Comparison of ENCODE assay signal across 8 cellular contexts in genomic region chr1:212413902-212414327, GRCh38. TPM values are rescaled to one million over a fixed set of nuclear protein-coding genes. Genes with fewer than 3 reads are reported as not detected.
DNase-seq lines count a peak whose midpoint lies in the region; ATAC-seq and FAIRE-seq lines count a peak whose summit lies in the region.

No MANE protein-coding gene starts in this region.

- H3K27me3 ChIP-seq in iPS-20b (ENCODE audit: insufficient read depth, low read length) (peaks cover 14% of the 10 kb centered on the region), small intestine (ENCODE audit: control insufficient read depth in 2 of 2, insufficient read depth in 2 of 2, low read length in 2 of 2) (no peaks in the 10 kb centered on the region)

- H3K36me3 ChIP-seq in iPS-20b (ENCODE audit: insufficient read depth, low read depth, low read length), result peaks cover 27% of the 10 kb centered on the region
- peaks cover 0 to 3% of the 10 kb centered on the region in 2 donors for H3K36me3 ChIP-seq in small intestine (ENCODE audit: control insufficient read depth in 2 of 2, insufficient read depth in 2 of 2, low read length in 2 of 2)

- no peak for FAIRE-seq in small intestine (lab: Jason Lieb, UNC)

- peaks cover 29% of the 10 kb centered on the region for H3K36me3 Mint-ChIP-seq in activated CD4-positive, alpha-beta T cell treated with anti-CD3 and anti-CD28 coated beads, Interleukin-2, amount 10 ng/mL, durations not matched to agents 7 days and 5 days (ENCODE audit: low read depth)

- CTCF ChIA-PET in activated CD4-positive, alpha-beta T cell treated with anti-CD3 and anti-CD28 coated beads, Interleukin-2, amount 10 ng/mL, durations not matched to agents 7 days and 5 days (lab: Charles Lee), result interaction anchor here (1.7 kb wide), 1 partner anchor 42 kb away, joined by 6 read pairs; no protein-coding TSS in a partner anchor

- peak; percentile 7 for ATAC-seq in HG03139 (IDR thresholded peaks at IDR 0.05; ENCODE audit: unreplicated experiment)
- ATAC-seq in GM19328 (IDR thresholded peaks at IDR 0.05; ENCODE audit: unreplicated experiment), result no peak

- DNase-seq in activated CD4-positive, alpha-beta T cell treated with anti-CD3 and anti-CD28 coated beads, Interleukin-2, amount 10 ng/mL, durations not matched to agents 7 days and 5 days, result no peak
- DNase-seq in activated CD4-positive, alpha-beta T cell treated with anti-CD3 and anti-CD28 coated beads, Interleukin-2, amount 50 U/mL, for 1 hour, result no peak
- DNase-seq in activated T-helper 9 cell treated with anti-CD3 and anti-CD28 coated beads, Interleukin-2, amount 50 U/mL, for 16 hours (ENCODE audit: low read depth), result peak; percentile 17
- DNase-seq in small intestine, result no peak
- DNase-seq in middle frontal gyrus (ENCODE audit: extremely low spot score, low spot score), result no peak

- H3K4me3 ChIP-seq in iPS-20b (ENCODE audit: low read length) (peak overlapping the region; percentile 91), small intestine (ENCODE audit: low read depth in 1 of 2, low read length in 2 of 2) (peak overlapping the region; percentile 69 to 91)

- WGBS in small intestine, 3 donors, result 16 to 20% (median 17%) methylated on average over 21 of the region's 21 CpGs

- H3K4me1 ChIP-seq in iPS-20b (ENCODE audit: insufficient read depth, low read length) (peaks cover 11% of the 10 kb centered on the region; the same call in 1 of the 2 replicates), small intestine (ENCODE audit: control insufficient read depth in 2 of 2, insufficient read depth in 1 of 2, low read depth in 1 of 2, low read length in 1 of 2) (no peaks in the 10 kb centered on the region)

- H3K9me3 ChIP-seq in iPS-20b (ENCODE audit: insufficient read depth, low read depth, low read length) (no peaks in the 10 kb centered on the region), small intestine (ENCODE audit: control insufficient read depth, low read depth) (no peaks in the 10 kb centered on the region)

- H3K9me3 Mint-ChIP-seq in activated CD4-positive, alpha-beta T cell treated with anti-CD3 and anti-CD28 coated beads, Interleukin-2, amount 10 ng/mL, durations not matched to agents 7 days and 5 days, result no peaks in the 10 kb centered on the region

- no peak overlapping the region for H3K27ac ChIP-seq in iPS-20b (ENCODE audit: low read length)
- no peak overlapping the region for H3K27ac ChIP-seq in small intestine (ENCODE audit: low read depth in 1 of 2, low read length in 1 of 2)

- peaks cover 27% of the 10 kb centered on the region for H3K4me1 Mint-ChIP-seq in activated CD4-positive, alpha-beta T cell treated with anti-CD3 and anti-CD28 coated beads, Interleukin-2, amount 10 ng/mL, durations not matched to agents 7 days and 5 days

- peak overlapping the region; percentile 90 for H3K27ac Mint-ChIP-seq in activated CD4-positive, alpha-beta T cell treated with anti-CD3 and anti-CD28 coated beads, Interleukin-2, amount 10 ng/mL, durations not matched to agents 7 days and 5 days

- peak overlapping the region; percentile 74; the same call in 1 of the 2 replicates for H3K9ac ChIP-seq in iPS-20b (ENCODE audit: low read depth, low read length)

- peak overlapping the region; percentile 96 for H3K4me3 Mint-ChIP-seq in activated CD4-positive, alpha-beta T cell treated with anti-CD3 and anti-CD28 coated beads, Interleukin-2, amount 10 ng/mL, durations not matched to agents 7 days and 5 days

- no peaks in the 10 kb centered on the region for H3K27me3 Mint-ChIP-seq in activated CD4-positive, alpha-beta T cell treated with anti-CD3 and anti-CD28 coated beads, Interleukin-2, amount 10 ng/mL, durations not matched to agents 7 days and 5 days

- POLR2A ChIA-PET in activated CD4-positive, alpha-beta T cell treated with anti-CD3 and anti-CD28 coated beads, Interleukin-2, amount 10 ng/mL, durations not matched to agents 7 days and 5 days (lab: Charles Lee), result no interaction called here

RNA-seq across cellular contexts. Expression of gene PACC1, which starts 0.8 kb away (rescaled TPM):
- 10 to 100 TPM in 1 of 2 experiments, 1 to 10 TPM in 1; 9.0 to 12.2 TPM for total RNA-seq in activated CD4-positive, alpha-beta T cell treated with anti-CD3 and anti-CD28 coated beads, Interleukin-2, amount 10 ng/mL, durations not matched to agents 7 days and 5 days
- 1 to 10 TPM in 2 of 3 donors, under 1 TPM in 1; 0.67 to 4.1 (median 1.1) TPM for polyA plus RNA-seq in small intestine

RNA-seq across cellular contexts. Expression of gene NENF, which starts 18.8 kb away (rescaled TPM):
- total RNA-seq in activated CD4-positive, alpha-beta T cell treated with anti-CD3 and anti-CD28 coated beads, Interleukin-2, amount 10 ng/mL, durations not matched to agents 7 days and 5 days, result 10 to 100 TPM; 28.3 to 29.3 TPM
- 10 to 100 TPM; 17.7 to 62.6 (median 36.5) TPM for polyA plus RNA-seq in small intestine
